In the genomic region with DNA sequence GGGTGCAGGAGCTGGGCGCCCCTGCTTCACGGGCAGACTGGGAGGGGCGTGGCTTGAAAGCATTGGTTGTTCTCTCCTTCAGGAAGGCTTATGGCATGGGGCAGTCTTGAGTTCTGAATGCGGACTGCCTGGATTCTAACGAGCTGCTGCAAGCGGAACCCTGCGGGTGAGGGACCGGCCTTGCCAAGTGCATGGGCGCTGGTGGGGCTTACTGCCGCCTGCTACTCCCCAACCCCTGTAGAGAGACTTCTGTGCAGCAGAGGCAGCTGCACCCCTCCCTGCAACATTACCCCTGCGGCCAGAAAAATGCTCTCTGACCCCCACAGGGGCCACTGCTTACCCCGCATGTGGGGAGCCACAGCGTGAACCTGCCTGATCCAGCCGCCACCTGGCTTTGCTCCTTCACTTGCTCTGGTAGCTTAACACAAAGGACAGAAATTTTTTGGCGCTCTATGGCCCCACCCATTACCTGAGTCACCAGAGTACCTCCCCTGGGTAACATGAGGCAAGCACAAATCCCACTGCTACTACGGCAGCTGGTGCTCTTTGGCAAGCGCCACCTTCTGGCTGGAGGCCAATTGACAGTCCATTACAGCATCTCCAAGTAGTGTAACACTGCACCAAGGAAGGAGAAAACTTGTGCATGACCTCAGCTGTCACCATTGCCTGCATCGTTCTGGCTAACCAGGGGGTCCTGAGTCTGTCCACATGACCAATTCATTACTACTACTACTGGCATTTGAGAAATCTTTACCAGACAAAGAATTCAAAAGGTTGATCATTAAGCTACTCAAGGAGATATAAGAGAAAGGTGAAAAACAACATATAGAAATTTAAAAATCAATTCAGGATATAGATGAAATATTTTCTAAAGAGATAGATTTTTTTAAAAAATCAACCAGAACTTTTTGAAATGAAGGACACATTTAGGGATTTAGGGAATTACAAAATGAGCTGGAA, we compare ENCODE assay signal across 8 cellular contexts. TPM values are rescaled to one million over a fixed set of nuclear protein-coding genes. Genes with fewer than 3 reads are reported as not detected.
A peak's percentile ranks its signal among the peaks of the same experiment; 100 is the strongest.
DNase-seq lines count a peak whose midpoint lies in the region; ATAC-seq, FAIRE-seq and TF ChIP-seq lines count a peak whose summit lies in the region.

No MANE protein-coding gene starts in this region.

- POLR2A ChIA-PET in Caco-2 (lab: Charles Lee) = interaction anchor here (0.6 to 1.4 kb wide), 9 partner anchors 34 to 474 kb away, joined by 3 to 13 read pairs (median 5); no protein-coding TSS in a partner anchor

- peak overlapping the region; percentile 89 for H3K27ac Mint-ChIP-seq in Caco-2 (ENCODE audit: unreplicated experiment)

- CTCF ChIA-PET in Caco-2 (lab: Charles Lee) = interaction anchor here (0.6 to 1.9 kb wide), 14 partner anchors 9 to 368 kb away, joined by 3 to 18 read pairs (median 3); no protein-coding TSS in a partner anchor

- H3K27me3 ChIP-seq in Caco-2 (replicated peaks; ENCODE audit: control insufficient read depth, insufficient read depth, low read length) = no peaks in the 10 kb centered on the region
- H3K27me3 ChIP-seq in RWPE2 (ENCODE audit: insufficient read depth, poor library complexity, severe bottlenecking) = no peaks in the 10 kb centered on the region

- intact Hi-C loops in Caco-2 (cut with micrococcal nuclease; ENCODE audit: unreplicated experiment) = loop anchor here (1.0 to 5.0 kb wide), 4 partner anchors 86 to 370 kb away; no protein-coding TSS in a partner anchor

- ATAC-seq in GM21360 (IDR thresholded peaks at IDR 0.05; ENCODE audit: unreplicated experiment) (peak; percentile 99), RWPE2 (ENCODE audit: low read depth) (peak; percentile 90)

- peaks cover 4% of the 10 kb centered on the region for H3K27me3 Mint-ChIP-seq in Caco-2 (ENCODE audit: insufficient read depth, unreplicated experiment)

- H3K36me3 ChIP-seq in Caco-2 (ENCODE audit: control insufficient read depth, insufficient read depth, low read length) (no peaks in the 10 kb centered on the region), RWPE2 (ENCODE audit: low read depth) (no peaks in the 10 kb centered on the region)

- peak; percentile 58 for FAIRE-seq in HTR-8/SVneo (lab: Jason Lieb, UNC)

- DNase-seq in Caco-2 (peak; percentile 94 to 95), HTR-8/SVneo (ENCODE audit: insufficient read length, low spot score) (peak; percentile 46), RWPE2 (ENCODE audit: low spot score) (peak; percentile 81), globus pallidus (ENCODE audit: low spot score) (peak; percentile 72), nucleus accumbens (lab: John Stamatoyannopoulos, UW) (peak in 55 of 56 donors; percentile 12 to 91 (median 64)), superior temporal gyrus (ENCODE audit: extremely low spot score) (peak; percentile 77)
- DNase-seq in activated gamma-delta T cell treated with anti-CD3 and anti-CD28 coated beads, Interleukin-2, amount 50 U/mL, for 16 hours (ENCODE audit: low read depth) = peak; percentile 87

- TF ChIP-seq CTCF in Caco-2 (IDR thresholded peaks at IDR 0.05; ENCODE audit: insufficient read depth in 1 of 2, low read depth in 1 of 2, low read length in 1 of 2, severe bottlenecking in 1 of 2, unreplicated experiment in 1 of 2) (peak; percentile 87 to 94), RWPE2 (IDR thresholded peaks at IDR 0.05; ENCODE audit: poor library complexity, severe bottlenecking) (peak; percentile 80)

- peaks cover 7% of the 10 kb centered on the region for H3K4me1 Mint-ChIP-seq in Caco-2 (ENCODE audit: low read depth, unreplicated experiment)

- peak overlapping the region; percentile 93 for H3K4me3 Mint-ChIP-seq in Caco-2 (ENCODE audit: unreplicated experiment)

- H3K9me3 ChIP-seq in Caco-2 (0 out of 2 replicates have a peak, but pooled peaks cover 6% of the 10 kb centered on the region), RWPE2 (ENCODE audit: severe bottlenecking) (peaks cover 10% of the 10 kb centered on the region)

- H3K4me3 ChIP-seq in Caco-2 (ENCODE audit: low read depth, low read length) (peak overlapping the region; percentile 70), RWPE2 (ENCODE audit: severe bottlenecking) (peak overlapping the region; percentile 44)

- H3K4me1 ChIP-seq in Caco-2 (no peaks in the 10 kb centered on the region), RWPE2 (ENCODE audit: insufficient read depth, poor library complexity, severe bottlenecking) (no peaks in the 10 kb centered on the region)

- peak overlapping the region; percentile 20 for H3K27ac ChIP-seq in RWPE2 (ENCODE audit: poor library complexity, severe bottlenecking)

- H3K36me3 Mint-ChIP-seq in Caco-2 (ENCODE audit: insufficient read depth, unreplicated experiment) = peaks cover 21% of the 10 kb centered on the region

- H3K9me3 Mint-ChIP-seq in Caco-2 (ENCODE audit: unreplicated experiment) = peaks cover 24% of the 10 kb centered on the region

- TSS peak; percentile 82 for BruUV-seq in Caco-2 (replicated peaks; lab: Mats Ljungman, UMichigan)

RNA-seq across cellular contexts. Expression of gene MYL12B, which starts 35.4 kb away (rescaled TPM):
- total RNA-seq in Caco-2 (2022) = 457 and 467 TPM in 2 replicates

RNA-seq across cellular contexts. Expression of gene MYL12A, which starts 49.7 kb away (rescaled TPM):
- 272 and 276 TPM in 2 replicates for total RNA-seq in Caco-2 (2022)

Comparison
In these comparisons a context has a peak if more than half of its experiments do, and no peak if none do; other contexts are left out.
1. Peak in every context shown above with its lines: DNase-seq, ATAC-seq, H3K4me3 ChIP-seq and H3K27ac ChIP-seq.